ENCODE assay signal across 14 cellular contexts in the genomic region with DNA sequence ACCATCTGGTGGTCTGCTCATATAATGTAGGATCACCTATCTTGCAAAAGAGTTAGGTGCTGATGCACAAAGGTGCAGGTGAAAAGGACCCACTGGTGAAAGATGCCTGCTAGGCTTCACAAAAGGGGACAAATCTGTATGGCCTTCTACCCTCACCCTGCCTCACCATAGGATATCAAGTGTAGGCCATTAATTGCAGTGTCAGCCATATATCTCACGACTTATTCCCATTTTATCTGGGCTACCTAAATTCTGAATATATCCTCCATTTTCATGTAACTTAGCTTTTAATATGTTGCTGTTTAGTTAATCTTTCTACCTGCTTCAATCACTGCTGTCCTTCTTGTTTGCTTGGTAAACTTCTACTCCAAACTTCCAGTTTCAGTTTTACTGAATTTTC.
"Had no signal": no experiment of that assay in that cellular context is flagged by ENCODE, and none has a peak within 500 bp of the region (broad histone marks: within the 10 kb centered on the region; RNA-seq: fewer than 3 reads in every experiment).

No MANE protein-coding gene starts in this region.

- H3K4me3 Mint-ChIP-seq: nephron progenitor cell had no signal

- H3K27ac Mint-ChIP-seq: nephron progenitor cell had no signal

- H3K4me1 ChIP-seq: sigmoid colon had no signal

- ATAC-seq: gastrocnemius medialis, heart right ventricle, left lobe of liver had no signal

- H3K27me3 ChIP-seq: gastrocnemius medialis, heart right ventricle, sigmoid colon, upper lobe of left lung had no signal

- H3K4me3 ChIP-seq: gastrocnemius medialis, heart right ventricle, sigmoid colon, upper lobe of left lung had no signal

- H3K9me3 ChIP-seq: gastrocnemius medialis, sigmoid colon, upper lobe of left lung had no signal

- DNase-seq: activated CD4-positive, alpha-beta T cell treated with anti-CD3 and anti-CD28 coated beads for 48 hours; activated effector memory CD4-positive, alpha-beta T cell treated with anti-CD3 and anti-CD28 coated beads, Interleukin-2, amount 50 U/mL, for 16 hours; central memory CD4-positive, alpha-beta T cell; effector memory CD4-positive, alpha-beta T cell; gastrocnemius medialis; heart right ventricle; islet precursor cell; nephron progenitor cell; sigmoid colon; stimulated activated CD4-positive, alpha-beta T cell treated with anti-CD3 and anti-CD28 coated beads, Interleukin-2, amount 100 ng/mL, for 24 hours; stimulated activated naive CD4-positive, alpha-beta T cell treated with Interleukin-2 at 50 U/mL for 16 hours; upper lobe of left lung had no signal

- H3K36me3 ChIP-seq: gastrocnemius medialis, heart right ventricle, sigmoid colon, upper lobe of left lung had no signal

- H3K27ac ChIP-seq: epithelial cell of prostate, gastrocnemius medialis, sigmoid colon had no signal
